18 cellular contexts compared by ENCODE assay signal in genomic region chr17:74790206-74791066, GRCh38. TPM values are rescaled to one million over a fixed set of nuclear protein-coding genes. Genes with fewer than 3 reads are reported as not detected.
DNase-seq lines count a peak whose midpoint lies in the region; ATAC-seq, FAIRE-seq and TF ChIP-seq lines count a peak whose summit lies in the region.
"Had no signal": no experiment of that assay in that cellular context is flagged by ENCODE, and none has a peak within 500 bp of the region (broad histone marks: within the 10 kb centered on the region; RNA-seq: fewer than 3 reads in every experiment).

No MANE protein-coding gene starts in this region.

- no peaks in the 10 kb centered on the region for H3K9me3 Mint-ChIP-seq in T-cell
- H3K9me3 Mint-ChIP-seq in natural killer cell treated with Interleukin-12 subunit alpha and Interleukin-12 subunit beta and Interleukin-15 and Interleukin-18, amount 100 ng/mL, for 72 hours: no peaks in the 10 kb centered on the region

- no peak for TF ChIP-seq POLR2A in GM12891 (IDR thresholded peaks at IDR 0.05; ENCODE audit: low read depth, low read length)

- no peak for FAIRE-seq in GM12891 (lab: Jason Lieb, UNC)

- H3K27me3 ChIP-seq in BLaER1: no peaks in the 10 kb centered on the region
- H3K27me3 ChIP-seq: BE2C, body of pancreas, right lobe of liver had no signal

- ATAC-seq in T-cell (replicated peaks in 1 of 4) (peak; percentile 35 to 54 (median 40)), HG02571 (IDR thresholded peaks at IDR 0.05; ENCODE audit: unreplicated experiment) (no peak)
- ATAC-seq in natural killer cell treated with Interleukin-12 subunit alpha and Interleukin-12 subunit beta and Interleukin-15 and Interleukin-18, amount 100 ng/mL, for 72 hours: no peak

- H3K4me3 ChIP-seq in BLaER1 (no peak overlapping the region), epithelial cell of esophagus (ENCODE audit: low read length) (no peak overlapping the region)
- H3K4me3 ChIP-seq: body of pancreas, GM23248, right lobe of liver had no signal

- H4K20me1 ChIP-seq in BLaER1: peaks cover 17% of the 10 kb centered on the region

- peaks cover 30 to 44% (median 32%) of the 10 kb centered on the region in 3 donors for H3K4me1 Mint-ChIP-seq in T-cell
- peaks cover 6 to 7% of the 10 kb centered on the region in 2 donors for H3K4me1 Mint-ChIP-seq in natural killer cell treated with Interleukin-12 subunit alpha and Interleukin-12 subunit beta and Interleukin-15 and Interleukin-18, amount 100 ng/mL, for 72 hours (ENCODE audit: low read depth in 2 of 2)

- H3K27ac Mint-ChIP-seq in T-cell: peak overlapping the region; percentile 81 to 84
- H3K27ac Mint-ChIP-seq in natural killer cell treated with Interleukin-12 subunit alpha and Interleukin-12 subunit beta and Interleukin-15 and Interleukin-18, amount 100 ng/mL, for 72 hours: no peak overlapping the region

- H3K36me3 Mint-ChIP-seq in T-cell: peaks cover 37% of the 10 kb centered on the region
- no peaks in the 10 kb centered on the region for H3K36me3 Mint-ChIP-seq in natural killer cell treated with Interleukin-12 subunit alpha and Interleukin-12 subunit beta and Interleukin-15 and Interleukin-18, amount 100 ng/mL, for 72 hours

- H3K4me2 ChIP-seq in BLaER1: peak overlapping the region; percentile 76

- H3K27ac ChIP-seq in BLaER1: 0 out of 2 replicates have a peak overlapping the region, but pooled peaks have one; percentile 6
- H3K27ac ChIP-seq: body of pancreas, GM23248, right lobe of liver had no signal

- no peak for DNase-seq in GM12891 (ENCODE audit: insufficient read length, low spot score)
- DNase-seq in T-cell: no peak
- DNase-seq in epithelial cell of esophagus (ENCODE audit: low read depth): peak; percentile 64
- no peak for DNase-seq in natural killer cell treated with Interleukin-12 subunit alpha and Interleukin-12 subunit beta and Interleukin-15 and Interleukin-18, amount 100 ng/mL, for 72 hours (ENCODE audit: low spot score)
- no peak for DNase-seq in T1000 (lab: John Stamatoyannopoulos, UW)
- DNase-seq: activated CD4-positive, alpha-beta T cell treated with anti-CD3 and anti-CD28 coated beads for 48 hours; BE2C; body of pancreas; dermis blood vessel endothelial cell; DND-41; head of caudate nucleus; NCI-H748 treated with DMSO at 0.1 percent for 48 hours; stimulated activated CD4-positive, alpha-beta T cell treated with anti-CD3 and anti-CD28 coated beads, Interleukin-1b, Interleukin-23, amount 100 ng/mL, for 48 hours; T-helper 9 cell had no signal

- CTCF ChIA-PET in T-cell (lab: Charles Lee): interaction anchor here (0.6 to 2.4 kb wide), 25 partner anchors 9 to 508 kb away, joined by 3 to 11 read pairs (median 5); partner anchors contain the start of genes FDXR (in 1 of the 2) and NAT9 (in 1 of the 2)

- H3K9me3 ChIP-seq in BLaER1: no peaks in the 10 kb centered on the region
- H3K9me3 ChIP-seq: BE2C, body of pancreas, right lobe of liver had no signal

- no peak overlapping the region for H3K9ac ChIP-seq in BLaER1
- H3K9ac ChIP-seq: GM23248 had no signal

- POLR2A ChIA-PET in T-cell (lab: Charles Lee): interaction anchor here in 1 of 2 donors (0.6 to 1.2 kb wide), 2 partner anchors 88 to 1560 kb away, joined by 3 to 4 read pairs; no protein-coding TSS in a partner anchor

- peak; percentile 4 for TF ChIP-seq CTCF in epithelial cell of esophagus (IDR thresholded peaks at IDR 0.05; ENCODE audit: insufficient read depth, low read depth, low read length, missing control alignments)

- peaks cover 36% of the 10 kb centered on the region for H3K4me1 ChIP-seq in BLaER1
- H3K4me1 ChIP-seq: body of pancreas, right lobe of liver had no signal

- no peaks in the 10 kb centered on the region for H3K27me3 Mint-ChIP-seq in T-cell
- no peaks in the 10 kb centered on the region for H3K27me3 Mint-ChIP-seq in natural killer cell treated with Interleukin-12 subunit alpha and Interleukin-12 subunit beta and Interleukin-15 and Interleukin-18, amount 100 ng/mL, for 72 hours

- peak overlapping the region in 2 of 3 donors; percentile 13 to 65 for H3K4me3 Mint-ChIP-seq in T-cell
- no peak overlapping the region for H3K4me3 Mint-ChIP-seq in natural killer cell treated with Interleukin-12 subunit alpha and Interleukin-12 subunit beta and Interleukin-15 and Interleukin-18, amount 100 ng/mL, for 72 hours

- peaks cover 48% of the 10 kb centered on the region for H3K36me3 ChIP-seq in BLaER1
- H3K36me3 ChIP-seq: BE2C had no signal

TF ChIP-seq in GM12891, 5 proteins besides CTCF, POLR2A, EP300 and RAD21:
- TF ChIP-seq SPI1 (IDR thresholded peaks at IDR 0.05; ENCODE audit: low read depth, low read length) (peak; percentile 47), TAF1 (IDR thresholded peaks at IDR 0.05; ENCODE audit: low read depth, low read length) (no peak)

RNA-seq across cellular contexts. Expression of gene NAT9, which starts 14.3 kb away (rescaled TPM):
- 32.7 TPM for polyA plus RNA-seq in GM12891 (2012; ENCODE audit: low read depth, missing spikeins)
- total RNA-seq in T-cell: 10 to 100 TPM; 37.2 to 74.4 (median 71.9) TPM
- 10 to 100 TPM; 42.9 to 60.7 TPM for total RNA-seq in natural killer cell treated with Interleukin-12 subunit alpha and Interleukin-12 subunit beta and Interleukin-15 and Interleukin-18, amount 100 ng/mL, for 72 hours

RNA-seq across cellular contexts. Expression of gene NHERF1, which starts 42.0 kb away (rescaled TPM):
- 19.1 TPM for polyA plus RNA-seq in GM12891 (2012; ENCODE audit: low read depth, missing spikeins)
- 100 to 1,000 TPM; 104 to 260 (median 223) TPM for total RNA-seq in T-cell
- total RNA-seq in natural killer cell treated with Interleukin-12 subunit alpha and Interleukin-12 subunit beta and Interleukin-15 and Interleukin-18, amount 100 ng/mL, for 72 hours: 100 to 1,000 TPM; 159 to 187 TPM

RNA-seq across cellular contexts. Expression of gene RAB37, which starts 53.4 kb away (rescaled TPM):
- polyA plus RNA-seq in GM12891 (2012; ENCODE audit: low read depth, missing spikeins): 8.5 TPM
- 10 to 100 TPM; 31.2 to 73.4 (median 40.7) TPM for total RNA-seq in T-cell
- 1 to 10 TPM; 1.3 to 3.3 TPM for total RNA-seq in natural killer cell treated with Interleukin-12 subunit alpha and Interleukin-12 subunit beta and Interleukin-15 and Interleukin-18, amount 100 ng/mL, for 72 hours
- polyA plus RNA-seq: GM23248 had no signal

Comparison
In these comparisons a context has a peak if more than half of its experiments do, and no peak if none do; other contexts are left out.
1. ATAC-seq: peak in T-cell (4 of 4); none in natural killer cell treated with Interleukin-12 subunit alpha and Interleukin-12 subunit beta and Interleukin-15 and Interleukin-18, amount 100 ng/mL, for 72 hours (0 of 2) and HG02571 (single experiment).
2. H3K27ac Mint-ChIP-seq: peak in T-cell (2 of 2); none in natural killer cell treated with Interleukin-12 subunit alpha and Interleukin-12 subunit beta and Interleukin-15 and Interleukin-18, amount 100 ng/mL, for 72 hours (0 of 2).
3. RNA of gene RAB37, which starts 53.4 kb away (total RNA-seq): 31.2 to 73.4 TPM in T-cell; 1.3 to 3.3 TPM in natural killer cell treated with Interleukin-12 subunit alpha and Interleukin-12 subunit beta and Interleukin-15 and Interleukin-18, amount 100 ng/mL, for 72 hours; every median in the first group is over 4 times any median in the second.